10 cellular contexts compared by ENCODE assay signal in genomic region chr14:67357583-67358354, GRCh38. TPM values are rescaled to one million over a fixed set of nuclear protein-coding genes. Genes with fewer than 3 reads are reported as not detected.
DNase-seq lines count a peak whose midpoint lies in the region; TF ChIP-seq lines count a peak whose summit lies in the region.
"Had no signal": no experiment of that assay in that cellular context is flagged by ENCODE, and none has a peak within 500 bp of the region (broad histone marks: within the 10 kb centered on the region; RNA-seq: fewer than 3 reads in every experiment).

No MANE protein-coding gene starts in this region.

- H3K79me2 ChIP-seq in ACC112 (ENCODE audit: control insufficient read depth, insufficient read depth, low read length, unreplicated experiment): peaks cover 92% of the 10 kb centered on the region

- DNase-seq in GM12865 (ENCODE audit: low read depth): peak; percentile 35
- no peak for DNase-seq in activated T-helper 2 cell treated with anti-CD3 and anti-CD28 coated beads, Interferon-gamma antibody, Interleukin-2, Interleukin-4, amounts not matched to agents 10 μg/mL and 5 μg/mL and 100 μg/mL, durations not matched to agents 14 hours and 24 hours and 36 hours (ENCODE audit: low spot score)
- DNase-seq in islet precursor cell: peak; percentile 53
- DNase-seq in effector memory CD4-positive, alpha-beta T cell: no peak
- no peak for DNase-seq in GOT3 (lab: John Stamatoyannopoulos, UW)
- DNase-seq in NCI-H510A (lab: John Stamatoyannopoulos, UW): no peak
- DNase-seq in NCI-H82 treated with DMSO at 0.1 percent for 48 hours (lab: John Stamatoyannopoulos, UW; ENCODE audit: unreplicated experiment): no peak
- DNase-seq: colonic mucosa; stimulated activated CD4-positive, alpha-beta T cell treated with anti-CD3 and anti-CD28 coated beads, Interleukin-4, amount 100 ng/mL, for 1 hour had no signal

- H3K9me3 Mint-ChIP-seq in activated T-helper 2 cell treated with anti-CD3 and anti-CD28 coated beads, Interferon-gamma antibody, Interleukin-2, Interleukin-4, amounts not matched to agents 10 μg/mL and 5 μg/mL and 100 μg/mL, durations not matched to agents 14 hours and 24 hours and 36 hours: no peaks in the 10 kb centered on the region

- intact Hi-C loops in activated T-helper 2 cell treated with anti-CD3 and anti-CD28 coated beads, Interferon-gamma antibody, Interleukin-2, Interleukin-4, amounts not matched to agents 10 μg/mL and 5 μg/mL and 100 μg/mL, durations not matched to agents 14 hours and 24 hours and 36 hours (cut with micrococcal nuclease): no loop called here

- H3K4me1 ChIP-seq in ACC112 (ENCODE audit: control insufficient read depth, insufficient read depth, low read length, unreplicated experiment): peaks cover 34% of the 10 kb centered on the region
- peaks cover 15% of the 10 kb centered on the region for H3K4me1 ChIP-seq in effector memory CD4-positive, alpha-beta T cell (ENCODE audit: control insufficient read depth, insufficient read depth, low read length, poor library complexity, severe bottlenecking)

- H3K36me3 Mint-ChIP-seq in activated T-helper 2 cell treated with anti-CD3 and anti-CD28 coated beads, Interferon-gamma antibody, Interleukin-2, Interleukin-4, amounts not matched to agents 10 μg/mL and 5 μg/mL and 100 μg/mL, durations not matched to agents 14 hours and 24 hours and 36 hours (ENCODE audit: low read depth): peaks cover 20% of the 10 kb centered on the region

- no peaks in the 10 kb centered on the region for H3K9me3 ChIP-seq in effector memory CD4-positive, alpha-beta T cell (ENCODE audit: control insufficient read depth, low read length)
- H3K9me3 ChIP-seq: colonic mucosa had no signal

- no peaks in the 10 kb centered on the region for H3K27me3 ChIP-seq in ACC112 (ENCODE audit: insufficient read depth, low read length)
- H3K27me3 ChIP-seq in effector memory CD4-positive, alpha-beta T cell (replicated peaks; ENCODE audit: control insufficient read depth, insufficient read depth, low read length, poor library complexity, severe bottlenecking): no peaks in the 10 kb centered on the region
- H3K27me3 ChIP-seq: colonic mucosa had no signal

- no peak overlapping the region for H2AFZ ChIP-seq in ACC112 (ENCODE audit: low read length, unreplicated experiment)

- peaks cover 4% of the 10 kb centered on the region for H3K36me3 ChIP-seq in ACC112 (ENCODE audit: insufficient read depth, low read length)
- H3K36me3 ChIP-seq in effector memory CD4-positive, alpha-beta T cell (ENCODE audit: control insufficient read depth, insufficient read depth, low read length): no peaks in the 10 kb centered on the region
- H3K36me3 ChIP-seq: colonic mucosa had no signal

- H3K4me1 Mint-ChIP-seq in activated T-helper 2 cell treated with anti-CD3 and anti-CD28 coated beads, Interferon-gamma antibody, Interleukin-2, Interleukin-4, amounts not matched to agents 10 μg/mL and 5 μg/mL and 100 μg/mL, durations not matched to agents 14 hours and 24 hours and 36 hours (ENCODE audit: low read depth): peaks cover 39% of the 10 kb centered on the region

- H3K4me3 Mint-ChIP-seq in activated T-helper 2 cell treated with anti-CD3 and anti-CD28 coated beads, Interferon-gamma antibody, Interleukin-2, Interleukin-4, amounts not matched to agents 10 μg/mL and 5 μg/mL and 100 μg/mL, durations not matched to agents 14 hours and 24 hours and 36 hours (ENCODE audit: low read depth): peak overlapping the region; percentile 97

- peak overlapping the region; percentile 50 for H3K27ac Mint-ChIP-seq in activated T-helper 2 cell treated with anti-CD3 and anti-CD28 coated beads, Interferon-gamma antibody, Interleukin-2, Interleukin-4, amounts not matched to agents 10 μg/mL and 5 μg/mL and 100 μg/mL, durations not matched to agents 14 hours and 24 hours and 36 hours

- no peak overlapping the region for H3K27ac ChIP-seq in ACC112 (ENCODE audit: low read depth, low read length)
- no peak overlapping the region for H3K27ac ChIP-seq in effector memory CD4-positive, alpha-beta T cell (ENCODE audit: insufficient read depth, low read length, poor library complexity, severe bottlenecking)
- H3K27ac ChIP-seq: colonic mucosa had no signal

- no peaks in the 10 kb centered on the region for H3K27me3 Mint-ChIP-seq in activated T-helper 2 cell treated with anti-CD3 and anti-CD28 coated beads, Interferon-gamma antibody, Interleukin-2, Interleukin-4, amounts not matched to agents 10 μg/mL and 5 μg/mL and 100 μg/mL, durations not matched to agents 14 hours and 24 hours and 36 hours (ENCODE audit: low read depth)

- H3K4me3 ChIP-seq in ACC112 (ENCODE audit: low read depth, low read length) (peak overlapping the region; percentile 95), GM12865 (ENCODE audit: low read depth, low read length) (peak overlapping the region; percentile 97; the same call in 1 of the 2 replicates)
- H3K4me3 ChIP-seq in effector memory CD4-positive, alpha-beta T cell (ENCODE audit: insufficient read depth, low read depth, low read length, poor library complexity, severe bottlenecking): no peak overlapping the region

- no peak for TF ChIP-seq CTCF in GM12865 (IDR thresholded peaks at IDR 0.05; ENCODE audit: insufficient read depth, low read depth, low read length, missing control alignments)

RNA-seq across cellular contexts. Expression of gene ATP6V1D, which starts 1.8 kb away (rescaled TPM):
- total RNA-seq in activated T-helper 2 cell treated with anti-CD3 and anti-CD28 coated beads, Interferon-gamma antibody, Interleukin-2, Interleukin-4, amounts not matched to agents 10 μg/mL and 5 μg/mL and 100 μg/mL, durations not matched to agents 14 hours and 24 hours and 36 hours: 23.6 and 26.8 TPM in 2 replicates

RNA-seq across cellular contexts. Expression of gene EIF2S1, which starts 2.4 kb away (rescaled TPM):
- 217 and 230 TPM in 2 replicates for total RNA-seq in activated T-helper 2 cell treated with anti-CD3 and anti-CD28 coated beads, Interferon-gamma antibody, Interleukin-2, Interleukin-4, amounts not matched to agents 10 μg/mL and 5 μg/mL and 100 μg/mL, durations not matched to agents 14 hours and 24 hours and 36 hours

RNA-seq across cellular contexts. Expression of gene PLEK2, which starts 54.2 kb away (rescaled TPM):
- total RNA-seq in activated T-helper 2 cell treated with anti-CD3 and anti-CD28 coated beads, Interferon-gamma antibody, Interleukin-2, Interleukin-4, amounts not matched to agents 10 μg/mL and 5 μg/mL and 100 μg/mL, durations not matched to agents 14 hours and 24 hours and 36 hours: 0.37 TPM in 1 of 2 replicates, not detected in the other

Comparison
In these comparisons a context has a peak if more than half of its experiments do, and no peak if none do; other contexts are left out.
1. DNase-seq: peak in GM12865 (single experiment) and islet precursor cell (single experiment); none in activated T-helper 2 cell treated with anti-CD3 and anti-CD28 coated beads, Interferon-gamma antibody, Interleukin-2, Interleukin-4, amounts not matched to agents 10 μg/mL and 5 μg/mL and 100 μg/mL, durations not matched to agents 14 hours and 24 hours and 36 hours (single experiment), effector memory CD4-positive, alpha-beta T cell (0 of 3), GOT3 (single experiment), NCI-H510A (single experiment) and NCI-H82 treated with DMSO at 0.1 percent for 48 hours (single experiment).